Comparison of ENCODE assay signal across 26 cellular contexts in genomic region chr4:181905708-181906107, GRCh38.
"Had no signal": no experiment of that assay in that cellular context is flagged by ENCODE, and none has a peak within 500 bp of the region (broad histone marks: within the 10 kb centered on the region; RNA-seq: fewer than 3 reads in every experiment).

No MANE protein-coding gene starts in this region.

- H3K9ac ChIP-seq: neural progenitor cell, parathyroid adenoma had no signal

- H3K79me2 ChIP-seq: parathyroid adenoma had no signal

- DNase-seq: natural killer cell; occipital lobe; ovary; posterior cingulate gyrus; psoas muscle; right cardiac atrium; spleen; stimulated activated CD4-positive, alpha-beta T cell treated with anti-CD3 and anti-CD28 coated beads, Interleukin-12 subunit alpha, Interleukin-12 subunit beta, amount 100 ng/mL, for 4 hours; stimulated activated CD4-positive, alpha-beta T cell treated with anti-CD3 and anti-CD28 coated beads, Interleukin-1b, Interleukin-23, amount 100 ng/mL, for 48 hours; stimulated activated CD4-positive, alpha-beta T cell treated with anti-CD3 and anti-CD28 coated beads, Interleukin-4, amount 100 ng/mL, for 1 hour; stimulated activated naive B cell treated with anti-CD40 and anti-IgM and Interleukin-4, amounts not matched to agents 10 μg/mL and 1 μg/mL and 100 μg/mL, for 72 hours; stimulated activated naive CD4-positive, alpha-beta T cell treated with Interleukin-2 at 50 U/mL for 16 hours; stomach; thyroid gland; trophoblast cell; upper lobe of left lung had no signal

- H2AFZ ChIP-seq: neural progenitor cell, parathyroid adenoma had no signal

- H3K9me3 ChIP-seq: ovary, psoas muscle, thoracic aorta, thyroid gland, upper lobe of left lung, vagina had no signal

- ATAC-seq: natural killer cell; psoas muscle; right cardiac atrium; sciatic nerve; stimulated activated effector memory CD8-positive, alpha-beta T cell treated with anti-CD3 and anti-CD28 coated beads, Interleukin-12 subunit alpha, Interleukin-12 subunit beta, amount 100 ng/mL, for 72 hours; stimulated activated naive B cell treated with anti-CD40 and anti-IgM and Interleukin-4, amounts not matched to agents 10 μg/mL and 1 μg/mL and 100 μg/mL, for 72 hours had no signal

- FAIRE-seq: urothelium cell line had no signal

- H3K4me2 ChIP-seq: neural progenitor cell, smooth muscle cell had no signal

- H3K27me3 ChIP-seq: neural progenitor cell, ovary, spleen, stomach, thyroid gland, tibial nerve, upper lobe of left lung, vagina had no signal

- H3K4me3 ChIP-seq: neural progenitor cell, ovary, psoas muscle, skin epidermis, smooth muscle cell, spleen, stomach, thoracic aorta, thyroid gland, tibial nerve, upper lobe of left lung, vagina had no signal

- H3K36me3 ChIP-seq: neural progenitor cell, ovary, spleen, stomach, thoracic aorta, thyroid gland, tibial nerve, upper lobe of left lung, vagina had no signal

- H3K4me1 ChIP-seq: parathyroid adenoma, psoas muscle, spleen, stomach, thyroid gland, tibial nerve, upper lobe of left lung, vagina had no signal

- H3K27ac ChIP-seq: neural progenitor cell, ovary, parathyroid adenoma, psoas muscle, skin epidermis, spleen, stomach, thoracic aorta, thyroid gland, tibial nerve, upper lobe of left lung, vagina had no signal
